Comparison of ENCODE assay signal across 8 cellular contexts in the genomic region with DNA sequence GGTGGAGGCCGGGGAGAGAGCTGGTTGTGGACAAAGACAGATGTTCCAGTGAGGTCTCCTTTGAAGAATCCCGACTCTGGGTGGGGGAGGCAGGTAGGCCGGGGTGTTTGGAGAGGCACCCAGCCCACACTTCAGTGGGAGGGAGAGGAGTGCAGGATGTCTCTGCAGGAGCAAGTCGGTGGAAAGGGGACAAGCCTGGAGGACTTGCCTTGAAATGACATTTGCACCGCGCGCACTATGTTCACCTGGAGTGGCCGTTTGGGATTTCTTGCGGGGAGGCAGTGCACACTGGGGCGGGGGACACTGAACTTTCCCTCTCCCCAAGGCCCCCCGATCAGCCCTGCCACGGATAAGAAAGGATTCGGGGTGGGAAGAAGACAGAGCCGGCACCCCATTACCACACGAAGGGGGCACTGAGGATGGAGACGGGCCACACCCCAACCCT. TPM values are rescaled to one million over a fixed set of nuclear protein-coding genes. Genes with fewer than 3 reads are reported as not detected.
DNase-seq lines count a peak whose midpoint lies in the region; ATAC-seq, FAIRE-seq and TF ChIP-seq lines count a peak whose summit lies in the region.

No MANE protein-coding gene starts in this region.

- 40% methylated on average over 16 of the region's 16 CpGs for WGBS in A549 (ENCODE audit: missing lambda C conversion rate)

- no peaks in the 10 kb centered on the region for H3K27me3 ChIP-seq in MM.1S (replicated peaks; ENCODE audit: insufficient read depth, low read length)

- H3K9me3 ChIP-seq in A549 (no peaks in the 10 kb centered on the region), MM.1S (replicated peaks; ENCODE audit: insufficient read depth, low read length) (no peaks in the 10 kb centered on the region)

- H3K36me3 Mint-ChIP-seq in mesothelial cell of epicardium = no peaks in the 10 kb centered on the region

- H3K36me3 ChIP-seq in MM.1S (replicated peaks; ENCODE audit: insufficient read depth, low read length) = no peaks in the 10 kb centered on the region

- H3F3A ChIP-seq in MM.1S (ENCODE audit: insufficient read depth, low read length) = no peaks in the 10 kb centered on the region

- CTCF ChIA-PET in A549 (lab: Yijun Ruan, JAX) (interaction anchor here (1.4 to 9.5 kb wide), 7 partner anchors 24 to 152 kb away, joined by 4 to 104 read pairs (median 9); no protein-coding TSS in a partner anchor), GM10248 (lab: Yijun Ruan, JAX) (interaction anchor here (0.7 to 1.1 kb wide), 2 partner anchors 18 to 88 kb away, joined by 3 to 5 read pairs; no protein-coding TSS in a partner anchor)

- H3K79me2 ChIP-seq in MM.1S (ENCODE audit: low read length) = no peaks in the 10 kb centered on the region

- TF ChIP-seq POLR2A in A549 (IDR thresholded peaks at IDR 0.05; ENCODE audit: low read length) = no peak

- peaks cover 34% of the 10 kb centered on the region for H3K4me1 ChIP-seq in A549
- H3K4me1 ChIP-seq in MM.1S (ENCODE audit: low read length) = no peaks in the 10 kb centered on the region

- no peak for FAIRE-seq in A549 (lab: Jason Lieb, UNC)

- no peaks in the 10 kb centered on the region for H3K9me2 ChIP-seq in MM.1S (replicated peaks; ENCODE audit: insufficient read depth, low read length)

- TF ChIP-seq EP300 in A549 (IDR thresholded peaks at IDR 0.05) = no peak

- H3K27ac ChIP-seq in A549 (peak overlapping the region; percentile 93 to 99), MM.1S (ENCODE audit: low read length) (no peak overlapping the region), cingulate gyrus (ENCODE audit: low read depth, low read length) (peak overlapping the region; percentile 70)

- H2AFZ ChIP-seq in MM.1S (ENCODE audit: low read length) = no peak overlapping the region

- POLR2A ChIA-PET in A549 (lab: Yijun Ruan, JAX) = interaction anchor here (0.6 to 1.8 kb wide), 2 partner anchors 10 to 83 kb away, joined by 4 to 5 read pairs; a partner anchor contains a TSS
- POLR2A ChIA-PET in GM10248 (lab: Yijun Ruan, JAX) = no interaction called here

- ATAC-seq in A549 (peak in 1 of 2 experiments; percentile 17; a peak in 3 of 6 replicates), GM19467 (IDR thresholded peaks at IDR 0.05; ENCODE audit: unreplicated experiment) (no peak), GM21825 (IDR thresholded peaks at IDR 0.05; ENCODE audit: unreplicated experiment) (no peak)

- TF ChIP-seq CTCF in A549 (IDR thresholded peaks at IDR 0.05) (no peak), MM.1S (IDR thresholded peaks at IDR 0.05; ENCODE audit: low read length) (no peak), mesothelial cell of epicardium (IDR thresholded peaks at IDR 0.05; ENCODE audit: unreplicated experiment) (no peak), GM10248 (IDR thresholded peaks at IDR 0.05; ENCODE audit: control extremely low read depth, extremely low read depth, low read depth, missing control alignments) (no peak)

- peak overlapping the region; percentile 89 for H3K4me2 ChIP-seq in A549
- peak overlapping the region; percentile 47; the same call in 1 of the 2 replicates for H3K4me2 ChIP-seq in MM.1S (ENCODE audit: low read depth, low read length)

- H4K20me1 ChIP-seq in MM.1S (ENCODE audit: insufficient read depth, low read length) = no peaks in the 10 kb centered on the region

- no peak for TF ChIP-seq RAD21 in A549 (conservative IDR thresholded peaks at IDR 0.05 in 1 of 2, IDR thresholded peaks at IDR 0.05 in 1 of 2)

- peak overlapping the region; percentile 74 for H3K4me3 Mint-ChIP-seq in mesothelial cell of epicardium

- H3K27me3 Mint-ChIP-seq in mesothelial cell of epicardium (ENCODE audit: low read depth) = peaks cover 27% of the 10 kb centered on the region

- no peak overlapping the region for H3K27ac Mint-ChIP-seq in mesothelial cell of epicardium

- no peak overlapping the region for H3K9ac ChIP-seq in MM.1S (ENCODE audit: low read length)

- H3K9me3 Mint-ChIP-seq in mesothelial cell of epicardium = no peaks in the 10 kb centered on the region

- peaks cover 14% of the 10 kb centered on the region for H3K4me1 Mint-ChIP-seq in mesothelial cell of epicardium

- DNase-seq in A549 (ENCODE audit: low read depth in 1 of 2, low spot score in 1 of 2) = peak; percentile 15 to 23
- DNase-seq in MM.1S = no peak
- no peak for DNase-seq in mesothelial cell of epicardium (ENCODE audit: low spot score in 2 of 2, unreplicated experiment in 2 of 2)
- DNase-seq in DMS153 (lab: John Stamatoyannopoulos, UW) = no peak
- no peak for DNase-seq in GM10248 (ENCODE audit: extremely low spot score)

- peak overlapping the region; percentile 80 for H3K4me3 ChIP-seq in A549
- H3K4me3 ChIP-seq in MM.1S (ENCODE audit: low read length) = no peak overlapping the region; the same call in 1 of the 2 replicates

TF ChIP-seq in A549, 52 proteins besides CTCF, POLR2A, EP300 and RAD21:
- no peak for TF ChIP-seq CBX2 (IDR thresholded peaks at IDR 0.05; ENCODE audit: borderline replicate concordance, low read depth)
- TF ChIP-seq, protein P1, sequence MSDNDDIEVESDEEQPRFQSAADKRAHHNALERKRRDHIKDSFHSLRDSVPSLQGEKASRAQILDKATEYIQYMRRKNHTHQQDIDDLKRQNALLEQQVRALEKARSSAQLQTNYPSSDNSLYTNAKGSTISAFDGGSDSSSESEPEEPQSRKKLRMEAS (IDR thresholded peaks at IDR 0.05) = peak; percentile 8; the same call in 1 of the 2 replicates

RNA-seq across cellular contexts. Expression of a gene that starts 1.0 kb away (rescaled TPM):
- 2.6 and 4.3 TPM in 2 replicates for polyA plus RNA-seq in A549 (2011; rRNA removed)
- 6.8 and 10.0 TPM in 2 replicates for polyA plus RNA-seq in A549 (2012; cell fraction: cytosol; rRNA removed)
- polyA plus RNA-seq in A549 (2012; cell fraction: nucleus; rRNA removed) = 28.6 and 38.4 TPM in 2 replicates
- polyA plus RNA-seq in A549 (2017; fragmentation: RNase III; extraction: RNeasy Plus Mini Kit Qiagen cat#74134 plus additional on column Dnase treatment) = 10.8 to 14.6 TPM (median 13.6 TPM) in 3 replicates
- polyA minus RNA-seq in A549 (2011; rRNA and poly(A)+ RNA removed) = 12.0 and 13.5 TPM in 2 replicates
- total RNA-seq in mesothelial cell of epicardium = 5.9 to 7.5 TPM (median 7.0 TPM) in 3 replicates

Comparison
In these comparisons a context has a peak if more than half of its experiments do, and no peak if none do; other contexts are left out.
1. DNase-seq: peak in A549 (2 of 2); none in MM.1S (single experiment), mesothelial cell of epicardium (0 of 2), DMS153 (single experiment) and GM10248 (single experiment).